ENCODE assay signal across 8 cellular contexts in the genomic region with DNA sequence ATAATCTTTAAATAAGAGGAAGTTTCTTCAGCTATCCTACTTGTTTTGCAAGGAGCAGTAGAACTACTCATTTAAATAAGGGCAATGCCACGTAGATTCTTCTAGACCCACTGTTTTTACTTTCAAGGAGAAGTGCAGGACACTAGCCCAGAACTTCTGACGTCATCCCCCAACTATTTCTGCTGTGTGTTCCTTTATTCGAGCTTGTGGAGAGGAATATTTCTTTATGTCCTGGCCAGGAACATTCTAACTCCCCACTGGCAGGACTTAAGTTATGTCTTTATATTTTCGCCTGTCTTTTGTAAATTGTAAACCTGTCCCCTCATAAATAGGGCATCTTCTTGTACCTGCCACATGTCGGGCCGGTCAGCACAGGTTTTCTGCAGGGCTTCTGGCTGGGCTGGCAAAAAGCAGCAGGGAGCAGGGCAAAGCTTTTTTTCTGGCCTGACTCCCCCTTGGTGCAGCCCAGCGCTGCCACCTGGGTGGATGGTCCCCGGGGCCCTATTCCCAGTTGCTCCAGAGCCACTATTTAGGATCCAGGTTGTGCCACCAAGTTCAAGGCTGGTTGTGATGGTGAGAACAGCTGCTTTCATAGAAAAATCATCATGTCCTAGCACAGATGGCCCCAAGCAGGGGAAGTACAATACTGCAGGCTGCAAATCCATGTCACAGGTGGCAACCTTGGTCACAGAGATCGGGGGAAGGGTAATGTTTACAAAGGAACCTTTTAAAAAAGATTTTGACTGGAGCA. TPM values are rescaled to one million over a fixed set of nuclear protein-coding genes. Genes with fewer than 3 reads are reported as not detected.
DNase-seq lines count a peak whose midpoint lies in the region; ATAC-seq and TF ChIP-seq lines count a peak whose summit lies in the region.

No MANE protein-coding gene starts in this region.

- H3K36me3 ChIP-seq in mucosa of stomach (ENCODE audit: control insufficient read depth, insufficient read depth, low read length) (no peaks in the 10 kb centered on the region), uterus (no peaks in the 10 kb centered on the region)

- H3K4me1 ChIP-seq in mucosa of stomach (ENCODE audit: control insufficient read depth, insufficient read depth, low read length) (peaks cover 44% of the 10 kb centered on the region), uterus (peaks cover 0 to 8% of the 10 kb centered on the region in 2 donors)

- H3K27me3 ChIP-seq in mucosa of stomach (ENCODE audit: control insufficient read depth, insufficient read depth, low read length), result no peaks in the 10 kb centered on the region
- no peaks in the 10 kb centered on the region for H3K27me3 ChIP-seq in uterus

- TF ChIP-seq POLR2A in uterus (IDR thresholded peaks at IDR 0.05), result peak; percentile 33 to 73

- peak overlapping the region; percentile 81 for H3K27ac ChIP-seq in VCaP
- H3K27ac ChIP-seq in uterus, result peak overlapping the region; percentile 93 to 97

- peak; percentile 95 for DNase-seq in AG10803 (ENCODE audit: low read depth)
- peak; percentile 57 for DNase-seq in NCI-H1092 (lab: John Stamatoyannopoulos, UW)
- peak; percentile 86 for DNase-seq in epithelial cell of proximal tubule (ENCODE audit: low read depth)
- peak; percentile 54 to 80 for DNase-seq in uterus

- peak; percentile 20 for ATAC-seq in GM19035 (IDR thresholded peaks at IDR 0.05; ENCODE audit: unreplicated experiment)
- ATAC-seq in GM18873 (IDR thresholded peaks at IDR 0.05; ENCODE audit: low FRiP score, unreplicated experiment), result no peak

- no peaks in the 10 kb centered on the region for H3K9me3 ChIP-seq in mucosa of stomach (ENCODE audit: control insufficient read depth, low read length)
- H3K9me3 ChIP-seq in uterus, result no peaks in the 10 kb centered on the region

- TF ChIP-seq CTCF in AG10803 (conservative IDR thresholded peaks at IDR 0.05; ENCODE audit: low read length) (no peak), VCaP (conservative IDR thresholded peaks at IDR 0.05) (no peak), epithelial cell of proximal tubule (conservative IDR thresholded peaks at IDR 0.05; ENCODE audit: low read depth, low read length) (no peak), uterus (IDR thresholded peaks at IDR 0.05) (peak in 2 of 4 experiments; percentile 2 to 8)

- intact Hi-C loops in uterus (cut with DNase I; ENCODE audit: low total_unique reads), result loop anchor here (10.0 kb wide), 1 partner anchor 121 kb away; no protein-coding TSS in a partner anchor

- H3K4me3 ChIP-seq in AG10803 (ENCODE audit: low read length) (peak overlapping the region; percentile 82), epithelial cell of proximal tubule (ENCODE audit: low read depth, low read length) (peak overlapping the region; percentile 63), mucosa of stomach (ENCODE audit: low read length) (peak overlapping the region; percentile 60), uterus (peak overlapping the region; percentile 52 to 70)

- H3K9ac ChIP-seq in mucosa of stomach (ENCODE audit: low read length), result peak overlapping the region; percentile 93

RNA-seq across cellular contexts. Expression of a gene that starts 1.8 kb away (rescaled TPM):
- total RNA-seq in epithelial cell of proximal tubule (28.8 and 51.5 TPM in 2 replicates), uterus (100 to 1,000 TPM in 1 of 4 donors, 10 to 100 TPM in 3; 50.7 to 115 (median 72.0) TPM)
